In genomic region chr5:157543825-157544622, GRCh38 we compare ENCODE assay signal across 12 cellular contexts. TPM values are rescaled to one million over a fixed set of nuclear protein-coding genes. Genes with fewer than 3 reads are reported as not detected.
A peak's percentile ranks its signal among the peaks of the same experiment; 100 is the strongest.
DNase-seq lines count a peak whose midpoint lies in the region; ATAC-seq and TF ChIP-seq lines count a peak whose summit lies in the region.
"Had no signal": no experiment of that assay in that cellular context is flagged by ENCODE, and none has a peak within 500 bp of the region (broad histone marks: within the 10 kb centered on the region; RNA-seq: fewer than 3 reads in every experiment).

No MANE protein-coding gene starts in this region.

- no peaks in the 10 kb centered on the region for H3K27me3 ChIP-seq in spleen (replicated peaks in 1 of 7)
- H3K27me3 ChIP-seq: cardiac muscle cell had no signal

- no peaks in the 10 kb centered on the region for H3K9me3 ChIP-seq in spleen

- CTCF ChIA-PET in activated CD4-positive, alpha-beta T cell treated with anti-CD3 and anti-CD28 coated beads for 36 hours (lab: Charles Lee) = interaction anchor here (0.6 to 1.0 kb wide), 2 partner anchors 17 to 188 kb away, joined by 3 read pairs; no protein-coding TSS in a partner anchor

- TF ChIP-seq POLR2A in spleen (IDR thresholded peaks at IDR 0.05) = no peak

- peak overlapping the region; percentile 84 for H3K27ac Mint-ChIP-seq in activated CD4-positive, alpha-beta T cell treated with anti-CD3 and anti-CD28 coated beads for 36 hours
- peak overlapping the region; percentile 96 for H3K27ac Mint-ChIP-seq in T-helper 2 cell treated with Interferon-gamma antibody and Interleukin-4, amounts not matched to agents 5 μg/mL and 100 μg/mL, for 36 hours
- peak overlapping the region; percentile 85 for H3K27ac Mint-ChIP-seq in endothelial cell (ENCODE audit: unreplicated experiment)
- H3K27ac Mint-ChIP-seq: GM23338 had no signal

- WGBS in spleen, 5 donors = 52 to 75% (median 65%) methylated on average over 10 of the region's 10 CpGs

- peaks cover 95% of the 10 kb centered on the region for H3K4me1 Mint-ChIP-seq in activated CD4-positive, alpha-beta T cell treated with anti-CD3 and anti-CD28 coated beads for 36 hours
- H3K4me1 Mint-ChIP-seq in T-helper 2 cell treated with Interferon-gamma antibody and Interleukin-4, amounts not matched to agents 5 μg/mL and 100 μg/mL, for 36 hours (ENCODE audit: low read depth) = peaks cover 92% of the 10 kb centered on the region
- peaks cover 87% of the 10 kb centered on the region for H3K4me1 Mint-ChIP-seq in endothelial cell (ENCODE audit: unreplicated experiment)

- no peaks in the 10 kb centered on the region for H3K36me3 ChIP-seq in spleen
- H3K36me3 ChIP-seq: cardiac muscle cell had no signal

- H3K9me3 Mint-ChIP-seq in activated CD4-positive, alpha-beta T cell treated with anti-CD3 and anti-CD28 coated beads for 36 hours (ENCODE audit: low read depth) = no peaks in the 10 kb centered on the region
- no peaks in the 10 kb centered on the region for H3K9me3 Mint-ChIP-seq in T-helper 2 cell treated with Interferon-gamma antibody and Interleukin-4, amounts not matched to agents 5 μg/mL and 100 μg/mL, for 36 hours
- no peaks in the 10 kb centered on the region for H3K9me3 Mint-ChIP-seq in endothelial cell (ENCODE audit: unreplicated experiment)
- H3K9me3 Mint-ChIP-seq: GM23338 had no signal

- DNase-seq in activated CD4-positive, alpha-beta T cell treated with anti-CD3 and anti-CD28 coated beads for 36 hours = peak; percentile 42
- no peak for DNase-seq in activated CD4-positive, alpha-beta T cell treated with anti-CD3 and anti-CD28 coated beads, Interleukin-2, amount 50 U/mL, for 1 hour
- peak; percentile 46 for DNase-seq in T-helper 2 cell treated with Interferon-gamma antibody and Interleukin-4, amounts not matched to agents 5 μg/mL and 100 μg/mL, for 36 hours (ENCODE audit: low spot score)
- DNase-seq in endothelial cell (ENCODE audit: low spot score) (no peak), spleen (no peak), ecto neural progenitor cell (ENCODE audit: low spot score) (no peak)
- DNase-seq: ACHN, NCI-H524 treated with DMSO at 0.1 percent for 48 hours had no signal

- H3K4me3 ChIP-seq in spleen = peak overlapping the region in 1 of 8 donors; percentile 36
- H3K4me3 ChIP-seq: cardiac muscle cell, GM23338 had no signal

- TF ChIP-seq CTCF in endothelial cell (IDR thresholded peaks at IDR 0.05; ENCODE audit: unreplicated experiment) = no peak
- TF ChIP-seq CTCF in spleen (IDR thresholded peaks at IDR 0.05 in 8 of 11, conservative IDR thresholded peaks at IDR 0.05 in 3 of 11) = no peak

- peaks cover 19% of the 10 kb centered on the region for H3K36me3 Mint-ChIP-seq in activated CD4-positive, alpha-beta T cell treated with anti-CD3 and anti-CD28 coated beads for 36 hours (ENCODE audit: low read depth)
- H3K36me3 Mint-ChIP-seq in T-helper 2 cell treated with Interferon-gamma antibody and Interleukin-4, amounts not matched to agents 5 μg/mL and 100 μg/mL, for 36 hours (ENCODE audit: low read depth) = peaks cover 69% of the 10 kb centered on the region
- H3K36me3 Mint-ChIP-seq in endothelial cell (ENCODE audit: low read depth, unreplicated experiment) = peaks cover 28% of the 10 kb centered on the region

- H3K4me3 Mint-ChIP-seq in activated CD4-positive, alpha-beta T cell treated with anti-CD3 and anti-CD28 coated beads for 36 hours = peak overlapping the region; percentile 47
- H3K4me3 Mint-ChIP-seq in T-helper 2 cell treated with Interferon-gamma antibody and Interleukin-4, amounts not matched to agents 5 μg/mL and 100 μg/mL, for 36 hours = peak overlapping the region; percentile 76
- peak overlapping the region; percentile 0 for H3K4me3 Mint-ChIP-seq in endothelial cell (ENCODE audit: unreplicated experiment)
- H3K4me3 Mint-ChIP-seq: GM23338 had no signal

- no peaks in the 10 kb centered on the region for H3K27me3 Mint-ChIP-seq in activated CD4-positive, alpha-beta T cell treated with anti-CD3 and anti-CD28 coated beads for 36 hours
- no peaks in the 10 kb centered on the region for H3K27me3 Mint-ChIP-seq in T-helper 2 cell treated with Interferon-gamma antibody and Interleukin-4, amounts not matched to agents 5 μg/mL and 100 μg/mL, for 36 hours (ENCODE audit: low read depth)
- H3K27me3 Mint-ChIP-seq in endothelial cell (ENCODE audit: unreplicated experiment) = peaks cover 12% of the 10 kb centered on the region

- H3K4me1 ChIP-seq in spleen = peaks cover 61 to 100% (median 97%) of the 10 kb centered on the region in 6 donors

- POLR2A ChIA-PET in activated CD4-positive, alpha-beta T cell treated with anti-CD3 and anti-CD28 coated beads for 36 hours (lab: Charles Lee) = no interaction called here

- H3K27ac ChIP-seq in spleen = peak overlapping the region; percentile 29 to 91 (median 80)
- H3K27ac ChIP-seq: cardiac muscle cell had no signal

- peak; percentile 2 for ATAC-seq in activated CD4-positive, alpha-beta T cell treated with anti-CD3 and anti-CD28 coated beads for 36 hours
- ATAC-seq in GM18520 (IDR thresholded peaks at IDR 0.05; ENCODE audit: unreplicated experiment) (no peak), HG02610 (IDR thresholded peaks at IDR 0.05; ENCODE audit: unreplicated experiment) (no peak)
- ATAC-seq: GM23338 had no signal

- intact Hi-C loops in activated CD4-positive, alpha-beta T cell treated with anti-CD3 and anti-CD28 coated beads for 36 hours (cut with DNase I, micrococcal nuclease) = loop anchor here in 1 of 2 experiments (2.0 kb wide), 1 partner anchor 193 kb away; no protein-coding TSS in a partner anchor
- intact Hi-C loops in spleen (cut with DNase I; ENCODE audit: low total_unique reads) = no loop called here

RNA-seq across cellular contexts. Expression of gene ADAM19, which starts 31.6 kb away (rescaled TPM):
- total RNA-seq in activated CD4-positive, alpha-beta T cell treated with anti-CD3 and anti-CD28 coated beads for 36 hours = 10 to 100 TPM; 63.6 to 69.5 TPM
- total RNA-seq in endothelial cell (ENCODE audit: unreplicated experiment) (176 TPM), spleen (10 to 100 TPM; 45.8 to 71.1 (median 52.9) TPM)
- polyA plus RNA-seq in spleen = 10 to 100 TPM; 10.9 to 13.0 (median 11.5) TPM

Comparison
In these comparisons a context has a peak if more than half of its experiments do, and no peak if none do; other contexts are left out.
1. DNase-seq: peak in activated CD4-positive, alpha-beta T cell treated with anti-CD3 and anti-CD28 coated beads for 36 hours (single experiment) and T-helper 2 cell treated with Interferon-gamma antibody and Interleukin-4, amounts not matched to agents 5 μg/mL and 100 μg/mL, for 36 hours (single experiment); none in activated CD4-positive, alpha-beta T cell treated with anti-CD3 and anti-CD28 coated beads, Interleukin-2, amount 50 U/mL, for 1 hour (single experiment), endothelial cell (single experiment), spleen (single experiment) and ecto neural progenitor cell (single experiment).
2. H3K4me3 Mint-ChIP-seq: peak in every context shown above with its lines; median percentile 76 in T-helper 2 cell treated with Interferon-gamma antibody and Interleukin-4, amounts not matched to agents 5 μg/mL and 100 μg/mL, for 36 hours; 47 in activated CD4-positive, alpha-beta T cell treated with anti-CD3 and anti-CD28 coated beads for 36 hours; 0 in endothelial cell.
3. Peak in every context shown above with its lines, with median percentiles within 50 percentile points of each other: H3K27ac Mint-ChIP-seq.